ENCODE assay signal across 1 cellular context in the genomic region with DNA sequence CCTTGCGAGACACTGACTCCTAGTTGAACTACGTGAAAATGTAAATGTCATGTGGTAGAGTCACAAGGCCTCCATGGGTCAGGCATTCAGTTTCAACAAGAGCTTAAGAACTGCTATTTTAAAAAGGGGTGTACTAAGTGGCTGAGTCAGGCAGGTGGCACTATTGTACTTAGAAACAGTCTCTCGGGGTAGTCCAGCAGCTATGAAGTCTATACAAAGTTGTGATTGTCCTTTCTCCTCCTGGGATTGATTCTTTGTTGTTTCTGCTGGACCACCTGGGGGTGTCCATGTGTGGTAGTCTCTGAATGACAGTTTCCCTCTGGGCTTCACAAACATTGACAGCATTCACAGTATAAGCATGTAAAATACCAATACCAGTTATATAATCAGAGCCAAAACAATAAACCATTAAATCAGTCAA.
TF ChIP-seq lines count a peak whose summit lies in the region.

No MANE protein-coding gene starts in this region.

TF ChIP-seq in GM23338, 12 proteins besides CTCF, POLR2A, EP300 and RAD21:
- TF ChIP-seq, protein P1, sequence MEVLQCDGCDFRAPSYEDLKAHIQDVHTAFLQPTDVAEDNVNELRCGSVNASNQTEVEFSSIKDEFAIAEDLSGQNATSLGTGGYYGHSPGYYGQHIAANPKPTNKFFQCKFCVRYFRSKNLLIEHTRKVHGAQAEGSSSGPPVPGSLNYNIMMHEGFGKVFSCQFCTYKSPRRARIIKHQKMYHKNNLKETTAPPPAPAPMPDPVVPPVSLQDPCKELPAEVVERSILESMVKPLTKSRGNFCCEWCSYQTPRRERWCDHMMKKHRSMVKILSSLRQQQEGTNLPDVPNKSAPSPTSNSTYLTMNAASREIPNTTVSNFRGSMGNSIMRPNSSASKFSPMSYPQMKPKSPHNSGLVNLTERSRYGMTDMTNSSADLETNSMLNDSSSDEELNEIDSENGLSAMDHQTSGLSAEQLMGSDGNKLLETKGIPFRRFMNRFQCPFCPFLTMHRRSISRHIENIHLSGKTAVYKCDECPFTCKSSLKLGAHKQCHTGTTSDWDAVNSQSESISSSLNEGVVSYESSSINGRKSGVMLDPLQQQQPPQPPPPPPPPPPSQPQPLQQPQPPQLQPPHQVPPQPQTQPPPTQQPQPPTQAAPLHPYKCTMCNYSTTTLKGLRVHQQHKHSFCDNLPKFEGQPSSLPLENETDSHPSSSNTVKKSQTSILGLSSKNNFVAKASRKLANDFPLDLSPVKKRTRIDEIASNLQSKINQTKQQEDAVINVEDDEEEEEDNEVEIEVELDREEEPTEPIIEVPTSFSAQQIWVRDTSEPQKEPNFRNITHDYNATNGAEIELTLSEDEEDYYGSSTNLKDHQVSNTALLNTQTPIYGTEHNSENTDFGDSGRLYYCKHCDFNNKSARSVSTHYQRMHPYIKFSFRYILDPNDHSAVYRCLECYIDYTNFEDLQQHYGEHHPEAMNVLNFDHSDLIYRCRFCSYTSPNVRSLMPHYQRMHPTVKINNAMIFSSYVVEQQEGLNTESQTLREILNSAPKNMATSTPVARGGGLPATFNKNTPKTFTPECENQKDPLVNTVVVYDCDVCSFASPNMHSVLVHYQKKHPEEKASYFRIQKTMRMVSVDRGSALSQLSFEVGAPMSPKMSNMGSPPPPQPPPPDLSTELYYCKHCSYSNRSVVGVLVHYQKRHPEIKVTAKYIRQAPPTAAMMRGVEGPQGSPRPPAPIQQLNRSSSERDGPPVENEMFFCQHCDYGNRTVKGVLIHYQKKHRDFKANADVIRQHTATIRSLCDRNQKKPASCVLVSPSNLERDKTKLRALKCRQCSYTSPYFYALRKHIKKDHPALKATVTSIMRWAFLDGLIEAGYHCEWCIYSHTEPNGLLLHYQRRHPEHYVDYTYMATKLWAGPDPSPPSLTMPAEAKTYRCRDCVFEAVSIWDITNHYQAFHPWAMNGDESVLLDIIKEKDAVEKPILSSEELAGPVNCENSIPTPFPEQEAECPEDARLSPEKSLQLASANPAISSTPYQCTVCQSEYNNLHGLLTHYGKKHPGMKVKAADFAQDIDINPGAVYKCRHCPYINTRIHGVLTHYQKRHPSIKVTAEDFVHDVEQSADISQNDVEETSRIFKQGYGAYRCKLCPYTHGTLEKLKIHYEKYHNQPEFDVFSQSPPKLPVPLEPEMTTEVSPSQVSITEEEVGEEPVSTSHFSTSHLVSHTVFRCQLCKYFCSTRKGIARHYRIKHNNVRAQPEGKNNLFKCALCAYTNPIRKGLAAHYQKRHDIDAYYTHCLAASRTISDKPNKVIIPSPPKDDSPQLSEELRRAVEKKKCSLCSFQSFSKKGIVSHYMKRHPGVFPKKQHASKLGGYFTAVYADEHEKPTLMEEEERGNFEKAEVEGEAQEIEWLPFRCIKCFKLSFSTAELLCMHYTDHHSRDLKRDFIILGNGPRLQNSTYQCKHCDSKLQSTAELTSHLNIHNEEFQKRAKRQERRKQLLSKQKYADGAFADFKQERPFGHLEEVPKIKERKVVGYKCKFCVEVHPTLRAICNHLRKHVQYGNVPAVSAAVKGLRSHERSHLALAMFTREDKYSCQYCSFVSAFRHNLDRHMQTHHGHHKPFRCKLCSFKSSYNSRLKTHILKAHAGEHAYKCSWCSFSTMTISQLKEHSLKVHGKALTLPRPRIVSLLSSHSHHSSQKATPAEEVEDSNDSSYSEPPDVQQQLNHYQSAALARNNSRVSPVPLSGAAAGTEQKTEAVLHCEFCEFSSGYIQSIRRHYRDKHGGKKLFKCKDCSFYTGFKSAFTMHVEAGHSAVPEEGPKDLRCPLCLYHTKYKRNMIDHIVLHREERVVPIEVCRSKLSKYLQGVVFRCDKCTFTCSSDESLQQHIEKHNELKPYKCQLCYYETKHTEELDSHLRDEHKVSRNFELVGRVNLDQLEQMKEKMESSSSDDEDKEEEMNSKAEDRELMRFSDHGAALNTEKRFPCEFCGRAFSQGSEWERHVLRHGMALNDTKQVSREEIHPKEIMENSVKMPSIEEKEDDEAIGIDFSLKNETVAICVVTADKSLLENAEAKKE (CRISPR knock-in tag; IDR thresholded peaks at IDR 0.05), result 0 out of 2 replicates have a peak, but pooled peaks have one; percentile 14
- no peak for TF ChIP-seq STAT1 (IDR thresholded peaks at IDR 0.05; ENCODE audit: unreplicated experiment)
